23 cellular contexts compared by ENCODE assay signal in the genomic region with DNA sequence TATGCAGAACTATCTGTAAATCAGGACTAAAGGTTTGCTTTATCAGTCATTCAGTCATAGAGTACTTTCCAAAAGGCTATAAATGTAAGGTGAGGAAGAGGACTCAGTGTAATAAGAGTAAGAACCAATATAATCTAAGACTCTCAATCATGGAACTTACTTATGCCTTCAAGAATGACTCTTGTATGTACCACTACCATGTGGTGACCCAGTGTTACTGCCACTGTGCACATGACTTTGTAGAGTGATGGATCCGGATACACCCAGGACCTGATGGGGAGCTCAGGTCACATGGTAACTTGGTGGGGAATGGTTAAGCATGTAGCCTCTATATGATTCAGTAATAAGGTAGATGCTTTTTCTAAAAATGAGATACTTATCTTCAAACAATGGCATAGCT.
DNase-seq lines count a peak whose midpoint lies in the region; ATAC-seq, FAIRE-seq and TF ChIP-seq lines count a peak whose summit lies in the region.
"Had no signal": no experiment of that assay in that cellular context is flagged by ENCODE, and none has a peak within 500 bp of the region (broad histone marks: within the 10 kb centered on the region; RNA-seq: fewer than 3 reads in every experiment).

No MANE protein-coding gene starts in this region.

- DNase-seq in D721Med (ENCODE audit: insufficient read length, low spot score), result no peak
- DNase-seq in GM12878 (ENCODE audit: low read depth, low spot score), result no peak
- no peak for DNase-seq in NCI-H1436 (lab: John Stamatoyannopoulos, UW)
- no peak for DNase-seq in effector memory CD4-positive, alpha-beta T cell
- DNase-seq in cortex of kidney (lab: John Stamatoyannopoulos, UW), result no peak
- DNase-seq: 8988T; ACHN; AML-193; BE2C; CD4-positive, alpha-beta T cell; CD8-positive, alpha-beta memory T cell; DMS53; DMS79 treated with DMSO at 0.1 percent for 48 hours; GF-D8; GOT3; HFFc6 had no signal

- TF ChIP-seq CTCF in D721Med (IDR thresholded peaks at IDR 0.05; ENCODE audit: insufficient read depth, missing control alignments) (no peak), GM12878 (IDR thresholded peaks at IDR 0.05 in 2 of 3, conservative IDR thresholded peaks at IDR 0.05 in 1 of 3; ENCODE audit: control insufficient read depth in 2 of 3, extremely low read depth in 1 of 3, insufficient read depth in 1 of 3, low read depth in 3 of 3, low read length in 3 of 3) (no peak)

- H3K79me2 ChIP-seq in GM12878 (ENCODE audit: control insufficient read depth, insufficient read depth, low read length), result no peaks in the 10 kb centered on the region

- RAD21 ChIA-PET in GM12878 (lab: Charles Lee; ENCODE audit: unreplicated experiment), result no interaction called here

- H3K4me1 ChIP-seq in GM12878 (ENCODE audit: control insufficient read depth, insufficient read depth, low read length), result no peaks in the 10 kb centered on the region
- no peaks in the 10 kb centered on the region for H3K4me1 ChIP-seq in effector memory CD4-positive, alpha-beta T cell (ENCODE audit: control insufficient read depth, insufficient read depth, low read length, poor library complexity, severe bottlenecking)
- H3K4me1 ChIP-seq: A549; BE2C; BLaER1 treated with 17β-estradiol and CSF1 and Interleukin-3, amounts not matched to agents 10 nM and 100 nM; HAP-1 had no signal

- CTCF ChIA-PET in GM12878 (lab: Yijun Ruan, JAX), result no interaction called here

- BruUV-seq in GM12878 (replicated peaks; lab: Mats Ljungman, UMichigan), result no TSS peak

- H4K20me1 ChIP-seq in GM12878 (ENCODE audit: control insufficient read depth, insufficient read depth), result no peaks in the 10 kb centered on the region
- H4K20me1 ChIP-seq: BLaER1 treated with 17β-estradiol and CSF1 and Interleukin-3, amounts not matched to agents 10 nM and 100 nM had no signal

- SMC1A ChIA-PET in GM12878 (lab: Charles Lee; ENCODE audit: uncharacterized antibody, unreplicated experiment), result no interaction called here

- no peak overlapping the region for H3K9ac ChIP-seq in GM12878 (ENCODE audit: control insufficient read depth, insufficient read depth, low read length)
- H3K9ac ChIP-seq: BLaER1 treated with 17β-estradiol and CSF1 and Interleukin-3, amounts not matched to agents 10 nM and 100 nM had no signal

- no peak overlapping the region for H3K4me2 ChIP-seq in GM12878 (ENCODE audit: control insufficient read depth, insufficient read depth)
- H3K4me2 ChIP-seq: A549; BLaER1 treated with 17β-estradiol and CSF1 and Interleukin-3, amounts not matched to agents 10 nM and 100 nM had no signal

- H3K27me3 ChIP-seq in GM12878 (replicated peaks in 1 of 2; ENCODE audit: control insufficient read depth in 2 of 2, insufficient read depth in 2 of 2, low read length in 1 of 2), result no peaks in the 10 kb centered on the region
- no peaks in the 10 kb centered on the region for H3K27me3 ChIP-seq in effector memory CD4-positive, alpha-beta T cell (replicated peaks; ENCODE audit: control insufficient read depth, insufficient read depth, low read length, poor library complexity, severe bottlenecking)
- H3K27me3 ChIP-seq: BE2C; BLaER1 treated with 17β-estradiol and CSF1 and Interleukin-3, amounts not matched to agents 10 nM and 100 nM had no signal

- POLR2A ChIA-PET in GM12878 (lab: Charles Lee), result no interaction called here

- in situ Hi-C loops in GM12878 (cut with MboI), result no loop called here

- FAIRE-seq in D721Med (lab: Jason Lieb, UNC) (peak; percentile 64), GM12878 (lab: Jason Lieb, UNC) (no peak)
- FAIRE-seq: A549, GM12892, H54 had no signal

- peak; percentile 59 for ATAC-seq in GM19043 (IDR thresholded peaks at IDR 0.05; ENCODE audit: low read depth, unreplicated experiment)
- peak; percentile 65 for ATAC-seq in HG03159 (IDR thresholded peaks at IDR 0.05; ENCODE audit: unreplicated experiment)
- ATAC-seq in GM12878, result 0 out of 3 replicates have a peak, but pooled peaks have one; percentile 34
- ATAC-seq: A549 had no signal

- H3K36me3 ChIP-seq in GM12878 (ENCODE audit: control insufficient read depth in 2 of 2, insufficient read depth in 2 of 2, low read length in 1 of 2), result no peaks in the 10 kb centered on the region
- H3K36me3 ChIP-seq in effector memory CD4-positive, alpha-beta T cell (ENCODE audit: control insufficient read depth, insufficient read depth, low read length), result no peaks in the 10 kb centered on the region
- H3K36me3 ChIP-seq: BE2C; BLaER1 treated with 17β-estradiol and CSF1 and Interleukin-3, amounts not matched to agents 10 nM and 100 nM; HAP-1 had no signal

- intact Hi-C loops in GM12878 (cut with micrococcal nuclease; ENCODE audit: unreplicated experiment), result no loop called here

- H3K9me3 ChIP-seq in GM12878 (replicated peaks; ENCODE audit: control insufficient read depth, insufficient read depth, low read length), result no peaks in the 10 kb centered on the region
- H3K9me3 ChIP-seq in effector memory CD4-positive, alpha-beta T cell (ENCODE audit: control insufficient read depth, low read length), result no peaks in the 10 kb centered on the region
- H3K9me3 ChIP-seq: A549; BE2C; BLaER1 treated with 17β-estradiol and CSF1 and Interleukin-3, amounts not matched to agents 10 nM and 100 nM; HAP-1 had no signal

- no peak for TF ChIP-seq EP300 in GM12878 (IDR thresholded peaks at IDR 0.05; ENCODE audit: borderline replicate concordance in 1 of 2, control insufficient read depth in 1 of 2, low read depth in 2 of 2, low read length in 2 of 2)

- TF ChIP-seq POLR2A in GM12878 (IDR thresholded peaks at IDR 0.05; ENCODE audit: low read depth, low read length), result no peak

- no peak overlapping the region for H3K27ac ChIP-seq in GM12878 (ENCODE audit: control insufficient read depth, insufficient read depth)
- no peak overlapping the region for H3K27ac ChIP-seq in effector memory CD4-positive, alpha-beta T cell (ENCODE audit: insufficient read depth, low read length, poor library complexity, severe bottlenecking)
- H3K27ac ChIP-seq: A549; BLaER1 treated with 17β-estradiol and CSF1 and Interleukin-3, amounts not matched to agents 10 nM and 100 nM had no signal

- H2AFZ ChIP-seq in GM12878 (ENCODE audit: control insufficient read depth, low read depth, low read length), result no peak overlapping the region

- no peak overlapping the region for H3K4me3 ChIP-seq in GM12878
- no peak overlapping the region for H3K4me3 ChIP-seq in effector memory CD4-positive, alpha-beta T cell (ENCODE audit: insufficient read depth, low read depth, low read length, poor library complexity, severe bottlenecking)
- H3K4me3 ChIP-seq: A549; BLaER1 treated with 17β-estradiol and CSF1 and Interleukin-3, amounts not matched to agents 10 nM and 100 nM; HAP-1 had no signal

- WGBS in GM12878 (ENCODE audit: insufficient coverage, insufficient replicate concordance, low lambda C conversion rate, missing lambda C conversion rate), result 89% methylated on average over 1 of the region's 1 CpG

- no peak for TF ChIP-seq RAD21 in GM12878 (IDR thresholded peaks at IDR 0.05; ENCODE audit: insufficient read depth, low read depth, low read length)

TF ChIP-seq in GM12878, 131 proteins besides CTCF, POLR2A, EP300 and RAD21 (continues in another document):
- TF ChIP-seq NBN (IDR thresholded peaks at IDR 0.05) (no peak), TCF3 (IDR thresholded peaks at IDR 0.05; ENCODE audit: borderline replicate concordance, insufficient read depth, low read depth, low read length) (no peak), EED (IDR thresholded peaks at IDR 0.05; ENCODE audit: low read depth) (no peak), MEF2A (IDR thresholded peaks at IDR 0.05; ENCODE audit: insufficient read depth, low read depth, low read length) (no peak), TARDBP (IDR thresholded peaks at IDR 0.05; ENCODE audit: borderline replicate concordance) (no peak), TCF12 (IDR thresholded peaks at IDR 0.05; ENCODE audit: low read depth, low read length) (no peak), POU2F2 (IDR thresholded peaks at IDR 0.05; ENCODE audit: borderline replicate concordance, low read depth, low read length) (no peak)
- TF ChIP-seq, protein P1, sequence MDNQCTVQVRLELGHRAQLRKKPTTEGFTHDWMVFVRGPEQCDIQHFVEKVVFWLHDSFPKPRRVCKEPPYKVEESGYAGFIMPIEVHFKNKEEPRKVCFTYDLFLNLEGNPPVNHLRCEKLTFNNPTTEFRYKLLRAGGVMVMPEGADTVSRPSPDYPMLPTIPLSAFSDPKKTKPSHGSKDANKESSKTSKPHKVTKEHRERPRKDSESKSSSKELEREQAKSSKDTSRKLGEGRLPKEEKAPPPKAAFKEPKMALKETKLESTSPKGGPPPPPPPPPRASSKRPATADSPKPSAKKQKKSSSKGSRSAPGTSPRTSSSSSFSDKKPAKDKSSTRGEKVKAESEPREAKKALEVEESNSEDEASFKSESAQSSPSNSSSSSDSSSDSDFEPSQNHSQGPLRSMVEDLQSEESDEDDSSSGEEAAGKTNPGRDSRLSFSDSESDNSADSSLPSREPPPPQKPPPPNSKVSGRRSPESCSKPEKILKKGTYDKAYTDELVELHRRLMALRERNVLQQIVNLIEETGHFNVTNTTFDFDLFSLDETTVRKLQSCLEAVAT (IDR thresholded peaks at IDR 0.05), result no peak
- TF ChIP-seq, protein P2, sequence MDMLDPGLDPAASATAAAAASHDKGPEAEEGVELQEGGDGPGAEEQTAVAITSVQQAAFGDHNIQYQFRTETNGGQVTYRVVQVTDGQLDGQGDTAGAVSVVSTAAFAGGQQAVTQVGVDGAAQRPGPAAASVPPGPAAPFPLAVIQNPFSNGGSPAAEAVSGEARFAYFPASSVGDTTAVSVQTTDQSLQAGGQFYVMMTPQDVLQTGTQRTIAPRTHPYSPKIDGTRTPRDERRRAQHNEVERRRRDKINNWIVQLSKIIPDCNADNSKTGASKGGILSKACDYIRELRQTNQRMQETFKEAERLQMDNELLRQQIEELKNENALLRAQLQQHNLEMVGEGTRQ (IDR thresholded peaks at IDR 0.05; ENCODE audit: borderline replicate concordance, low read depth, low read length), result no peak
